17 cellular contexts compared by ENCODE assay signal in genomic region chr18:7940379-7940778, GRCh38.
DNase-seq lines count a peak whose midpoint lies in the region; ATAC-seq and TF ChIP-seq lines count a peak whose summit lies in the region.
"Had no signal": no experiment of that assay in that cellular context is flagged by ENCODE, and none has a peak within 500 bp of the region (broad histone marks: within the 10 kb centered on the region; RNA-seq: fewer than 3 reads in every experiment).

No MANE protein-coding gene starts in this region.

- no peak overlapping the region for H2AFZ ChIP-seq in trophoblast cell (ENCODE audit: insufficient read depth, low read length, poor library complexity)

- H3K27me3 ChIP-seq in right atrium auricular region (no peaks in the 10 kb centered on the region), trophoblast cell (ENCODE audit: insufficient read depth, low read length) (no peaks in the 10 kb centered on the region), adrenal gland (no peaks in the 10 kb centered on the region), upper lobe of left lung (no peaks in the 10 kb centered on the region)
- H3K27me3 ChIP-seq: BLaER1 treated with 17β-estradiol and CSF1 and Interleukin-3, amounts not matched to agents 10 nM and 100 nM; Peyer's patch had no signal

- no peak for TF ChIP-seq EP300 in upper lobe of left lung (IDR thresholded peaks at IDR 0.05)

- no peaks in the 10 kb centered on the region for H3K9me3 Mint-ChIP-seq in chondrocyte (ENCODE audit: low read depth)
- H3K9me3 Mint-ChIP-seq: CD4-positive, alpha-beta T cell had no signal

- H2BK12ac ChIP-seq in trophoblast cell (ENCODE audit: low read length), result no peak overlapping the region

- no peak overlapping the region for H3K23ac ChIP-seq in trophoblast cell (ENCODE audit: low read length)

- TF ChIP-seq POLR2A in adrenal gland (IDR thresholded peaks at IDR 0.05), result no peak
- no peak for TF ChIP-seq POLR2A in upper lobe of left lung (IDR thresholded peaks at IDR 0.05)

- H4K12ac ChIP-seq in trophoblast cell (ENCODE audit: low read depth, low read length), result no peak overlapping the region

- H3K18ac ChIP-seq in trophoblast cell (ENCODE audit: low read length), result no peak overlapping the region

- H3K27ac ChIP-seq in right atrium auricular region (no peak overlapping the region), trophoblast cell (ENCODE audit: low read depth, low read length) (no peak overlapping the region), adrenal gland (no peak overlapping the region), upper lobe of left lung (no peak overlapping the region)
- H3K27ac ChIP-seq: BLaER1 treated with 17β-estradiol and CSF1 and Interleukin-3, amounts not matched to agents 10 nM and 100 nM; Peyer's patch had no signal

- H3K4me3 Mint-ChIP-seq in chondrocyte (ENCODE audit: unreplicated experiment), result no peak overlapping the region
- H3K4me3 Mint-ChIP-seq: CD4-positive, alpha-beta T cell had no signal

- H3K4me2 ChIP-seq in trophoblast cell (ENCODE audit: low read length), result no peak overlapping the region
- H3K4me2 ChIP-seq: BLaER1 treated with 17β-estradiol and CSF1 and Interleukin-3, amounts not matched to agents 10 nM and 100 nM; SK-N-SH had no signal

- H2BK5ac ChIP-seq in trophoblast cell (ENCODE audit: low read depth, low read length, poor library complexity), result no peak overlapping the region

- peaks cover 29% of the 10 kb centered on the region for H3K4me1 Mint-ChIP-seq in chondrocyte (ENCODE audit: low read depth)

- no peak overlapping the region for H2BK120ac ChIP-seq in trophoblast cell (ENCODE audit: insufficient read depth, low read length, poor library complexity)

- ATAC-seq in left ventricle myocardium superior, result peak; percentile 18
- ATAC-seq in upper lobe of left lung (ENCODE audit: low FRiP score in 2 of 2), result no peak

- H3K36me3 ChIP-seq in right atrium auricular region (no peaks in the 10 kb centered on the region), trophoblast cell (ENCODE audit: control insufficient read depth in 1 of 2, insufficient read depth in 2 of 2, low read length in 2 of 2) (peaks cover 0 to 3% of the 10 kb centered on the region in 2 experiments), adrenal gland (replicated peaks in 1 of 2) (no peaks in the 10 kb centered on the region), upper lobe of left lung (peaks cover 0 to 3% (median 0%) of the 10 kb centered on the region in 4 donors)
- H3K36me3 ChIP-seq: BLaER1 treated with 17β-estradiol and CSF1 and Interleukin-3, amounts not matched to agents 10 nM and 100 nM; Peyer's patch had no signal

- H3K79me2 ChIP-seq in trophoblast cell (ENCODE audit: control insufficient read depth, insufficient read depth, low read length, poor library complexity), result no peaks in the 10 kb centered on the region

- peak overlapping the region; percentile 21 for H4K8ac ChIP-seq in trophoblast cell (ENCODE audit: low read depth, low read length)

- H3K4me1 ChIP-seq in right atrium auricular region, result peaks cover 0 to 18% of the 10 kb centered on the region in 2 donors
- H3K4me1 ChIP-seq in trophoblast cell (ENCODE audit: control insufficient read depth in 1 of 2, insufficient read depth in 2 of 2, low read length in 2 of 2), result peaks cover 0 to 2% of the 10 kb centered on the region in 2 experiments
- H3K4me1 ChIP-seq in adrenal gland (replicated peaks in 1 of 2), result peaks cover 0 to 2% of the 10 kb centered on the region in 2 donors
- peaks cover 2 to 7% (median 3%) of the 10 kb centered on the region in 4 donors for H3K4me1 ChIP-seq in upper lobe of left lung
- H3K4me1 ChIP-seq: BLaER1 treated with 17β-estradiol and CSF1 and Interleukin-3, amounts not matched to agents 10 nM and 100 nM had no signal

- no peak for DNase-seq in left ventricle myocardium superior
- no peak for DNase-seq in right atrium auricular region (ENCODE audit: low spot score)
- no peak for DNase-seq in chondrocyte (ENCODE audit: low spot score)
- no peak for DNase-seq in trophoblast cell
- DNase-seq in adrenal gland, result no peak
- DNase-seq in NCI-H2029 treated with DMSO at 0.1 percent for 48 hours (lab: John Stamatoyannopoulos, UW), result no peak
- DNase-seq in upper lobe of left lung, result no peak
- DNase-seq: AML-193; CD4-positive, alpha-beta T cell; GDM1; Karpas-422; NCI-H1436; NCI-H187; Peyer's patch had no signal

- WGBS in trophoblast cell (ENCODE audit: extremely low coverage, insufficient coverage, insufficient read length), result no CpG with 5 or more reads among the region's 5 CpGs
- WGBS in adrenal gland, 4 donors, result 73 to 91% (median 86%) methylated on average over 5 of the region's 5 CpGs
- WGBS in upper lobe of left lung, 2 donors, result 74 to 89% methylated on average over 5 of the region's 5 CpGs

- no peaks in the 10 kb centered on the region for H3K27me3 Mint-ChIP-seq in chondrocyte (ENCODE audit: low read depth)
- H3K27me3 Mint-ChIP-seq: CD4-positive, alpha-beta T cell had no signal

- H3K14ac ChIP-seq in trophoblast cell (ENCODE audit: low read length), result no peak overlapping the region

- H3K79me1 ChIP-seq in trophoblast cell (ENCODE audit: low read length), result no peaks in the 10 kb centered on the region

- no peaks in the 10 kb centered on the region for H3K9me3 ChIP-seq in right atrium auricular region
- H3K9me3 ChIP-seq in trophoblast cell (ENCODE audit: insufficient read depth, low read depth, low read length), result peaks cover 6% of the 10 kb centered on the region
- H3K9me3 ChIP-seq in adrenal gland (replicated peaks in 1 of 3), result no peaks in the 10 kb centered on the region
- no peaks in the 10 kb centered on the region for H3K9me3 ChIP-seq in upper lobe of left lung
- H3K9me3 ChIP-seq: Peyer's patch, SK-N-SH had no signal

- H4K91ac ChIP-seq in trophoblast cell (ENCODE audit: low read depth, low read length), result no peak overlapping the region

- TF ChIP-seq CTCF in right atrium auricular region (IDR thresholded peaks at IDR 0.05), result no peak
- TF ChIP-seq CTCF in chondrocyte (IDR thresholded peaks at IDR 0.05), result no peak
- no peak for TF ChIP-seq CTCF in adrenal gland (IDR thresholded peaks at IDR 0.05)
- no peak for TF ChIP-seq CTCF in upper lobe of left lung (IDR thresholded peaks at IDR 0.05)

- peak overlapping the region; percentile 52 for H3K27ac Mint-ChIP-seq in chondrocyte (ENCODE audit: unreplicated experiment)
- H3K27ac Mint-ChIP-seq: CD4-positive, alpha-beta T cell had no signal

- peaks cover 3% of the 10 kb centered on the region for H3K36me3 Mint-ChIP-seq in chondrocyte (ENCODE audit: low read depth)

- intact Hi-C loops in left ventricle myocardium superior (cut with micrococcal nuclease) (no loop called here), adrenal gland (cut with DNase I) (no loop called here)

- H2AK5ac ChIP-seq in trophoblast cell (ENCODE audit: low read length), result no peak overlapping the region

- no peak overlapping the region for H3K4ac ChIP-seq in trophoblast cell (ENCODE audit: low read depth, low read length)

- H3K4me3 ChIP-seq in right atrium auricular region, result no peak overlapping the region
- H3K4me3 ChIP-seq in trophoblast cell (ENCODE audit: low read depth, low read length), result no peak overlapping the region
- no peak overlapping the region for H3K4me3 ChIP-seq in adrenal gland
- H3K4me3 ChIP-seq in upper lobe of left lung, result no peak overlapping the region
- H3K4me3 ChIP-seq: BLaER1 treated with 17β-estradiol and CSF1 and Interleukin-3, amounts not matched to agents 10 nM and 100 nM; GM12878; Peyer's patch had no signal

- no peak overlapping the region for H3K9ac ChIP-seq in trophoblast cell (ENCODE audit: low read length)
- H3K9ac ChIP-seq: BLaER1 treated with 17β-estradiol and CSF1 and Interleukin-3, amounts not matched to agents 10 nM and 100 nM; SK-N-SH had no signal
